In the genomic region with DNA sequence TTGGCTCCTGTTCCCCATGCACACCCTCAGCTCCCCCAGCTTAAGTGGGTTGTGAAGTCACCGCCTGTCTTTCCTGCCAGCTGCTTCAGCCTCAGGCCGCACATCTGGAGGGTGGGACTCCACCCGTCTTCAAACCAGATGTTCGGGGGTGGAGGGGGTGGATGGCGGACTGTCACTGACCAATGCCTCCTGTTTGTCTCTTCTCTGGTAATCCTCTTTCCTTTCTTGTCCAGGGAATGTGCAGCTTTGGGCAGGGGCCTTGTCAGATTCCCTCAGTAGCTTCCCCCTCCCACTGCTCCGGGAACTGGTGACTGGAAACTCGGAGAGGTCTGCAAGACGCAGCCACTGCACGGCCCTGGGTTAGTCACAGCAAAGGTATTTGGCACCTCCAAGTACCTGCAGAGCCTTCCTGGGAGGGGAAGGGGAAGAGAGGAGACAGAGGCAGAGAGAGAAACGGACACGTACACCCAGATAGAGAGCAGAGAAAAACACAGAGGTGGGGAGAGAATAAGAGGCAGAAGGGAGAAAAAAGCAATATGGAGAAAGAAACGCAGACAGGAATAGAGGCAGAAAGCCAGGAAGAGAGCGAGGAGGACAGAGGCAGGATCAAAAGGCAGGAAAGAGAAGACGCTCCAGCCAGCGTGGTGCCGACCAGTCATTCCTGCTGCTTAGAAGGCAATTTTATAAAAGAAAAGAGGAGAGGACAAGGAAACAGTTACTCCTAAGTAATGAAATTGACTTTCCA, we compare ENCODE assay signal across 10 cellular contexts. TPM values are rescaled to one million over a fixed set of nuclear protein-coding genes. Genes with fewer than 3 reads are reported as not detected.
A peak's percentile ranks its signal among the peaks of the same experiment; 100 is the strongest.
DNase-seq lines count a peak whose midpoint lies in the region; ATAC-seq and TF ChIP-seq lines count a peak whose summit lies in the region.
"Had no signal": no experiment of that assay in that cellular context is flagged by ENCODE, and none has a peak within 500 bp of the region (broad histone marks: within the 10 kb centered on the region; RNA-seq: fewer than 3 reads in every experiment).

No MANE protein-coding gene starts in this region.

- peak; percentile 78 for DNase-seq in GM03348 (ENCODE audit: low spot score)
- DNase-seq in astrocyte of the spinal cord (ENCODE audit: low read depth, low spot score) = peak; percentile 52
- DNase-seq in left ventricle myocardium inferior = peak; percentile 74
- peak; percentile 30 for DNase-seq in prostate gland (ENCODE audit: low spot score)
- no peak for DNase-seq in activated naive CD4-positive, alpha-beta T cell treated with anti-CD3 and anti-CD28 coated beads, Interleukin-2, amount 50 U/mL, for 72 hours (ENCODE audit: low spot score in 2 of 2)
- DNase-seq in T-helper 2 cell = no peak
- DNase-seq in NCI-H2196 treated with DMSO at 0.1 percent for 48 hours (lab: John Stamatoyannopoulos, UW; ENCODE audit: unreplicated experiment) = no peak
- DNase-seq: CD8-positive, alpha-beta T cell had no signal

- no peaks in the 10 kb centered on the region for H3K9me3 ChIP-seq in left ventricle myocardium inferior (replicated peaks)
- no peaks in the 10 kb centered on the region for H3K9me3 ChIP-seq in prostate gland

- in situ Hi-C loops in astrocyte of the spinal cord (cut with HindIII; ENCODE audit: low sequenced_read_pairs) = no loop called here

- TF ChIP-seq CTCF in astrocyte of the spinal cord (IDR thresholded peaks at IDR 0.05; ENCODE audit: low read depth, low read length) (no peak), left ventricle myocardium inferior (IDR thresholded peaks at IDR 0.05; ENCODE audit: borderline replicate concordance) (no peak), prostate gland (IDR thresholded peaks at IDR 0.05) (no peak)

- peak overlapping the region; percentile 79 for H3K27ac ChIP-seq in left ventricle myocardium inferior (replicated peaks)
- H3K27ac ChIP-seq in prostate gland = peak overlapping the region in 1 of 2 donors; percentile 5

- no peaks in the 10 kb centered on the region for H3K36me3 Mint-ChIP-seq in activated naive CD4-positive, alpha-beta T cell treated with anti-CD3 and anti-CD28 coated beads, Interleukin-2, amount 50 U/mL, for 72 hours
- H3K36me3 Mint-ChIP-seq: CD8-positive, alpha-beta T cell had no signal

- no peak for TF ChIP-seq POLR2A in prostate gland (IDR thresholded peaks at IDR 0.05)

- H3K27ac Mint-ChIP-seq in activated naive CD4-positive, alpha-beta T cell treated with anti-CD3 and anti-CD28 coated beads, Interleukin-2, amount 50 U/mL, for 72 hours = no peak overlapping the region
- H3K27ac Mint-ChIP-seq: CD8-positive, alpha-beta T cell had no signal

- WGBS in prostate gland = 19% methylated on average over 16 of the region's 16 CpGs

- ATAC-seq in activated naive CD4-positive, alpha-beta T cell treated with anti-CD3 and anti-CD28 coated beads, Interleukin-2, amount 50 U/mL, for 72 hours = no peak
- no peak for ATAC-seq in GM21723 (IDR thresholded peaks at IDR 0.05; ENCODE audit: unreplicated experiment)
- ATAC-seq: CD8-positive, alpha-beta T cell had no signal

- no peaks in the 10 kb centered on the region for H3K9me3 Mint-ChIP-seq in activated naive CD4-positive, alpha-beta T cell treated with anti-CD3 and anti-CD28 coated beads, Interleukin-2, amount 50 U/mL, for 72 hours
- H3K9me3 Mint-ChIP-seq: CD8-positive, alpha-beta T cell; neural crest cell had no signal

- no peaks in the 10 kb centered on the region for H3K36me3 ChIP-seq in left ventricle myocardium inferior
- no peaks in the 10 kb centered on the region for H3K36me3 ChIP-seq in prostate gland

- H3K4me1 ChIP-seq in left ventricle myocardium inferior (peaks cover 30% of the 10 kb centered on the region), prostate gland (replicated peaks) (no peaks in the 10 kb centered on the region)

- H3K4me3 ChIP-seq in astrocyte of the spinal cord (ENCODE audit: low read depth, low read length) (no peak overlapping the region), left ventricle myocardium inferior (peak overlapping the region; percentile 5), prostate gland (no peak overlapping the region)

- no peaks in the 10 kb centered on the region for H3K27me3 ChIP-seq in left ventricle myocardium inferior (ENCODE audit: low read depth)
- no peaks in the 10 kb centered on the region for H3K27me3 ChIP-seq in prostate gland (replicated peaks; ENCODE audit: insufficient read depth)

- intact Hi-C loops in left ventricle myocardium inferior (cut with micrococcal nuclease) (no loop called here), prostate gland (cut with DNase I) (no loop called here)

RNA-seq across cellular contexts. Expression of gene TIMP3, which starts 56.1 kb away (rescaled TPM):
- 250 TPM for total RNA-seq in left ventricle myocardium inferior
- 100 to 1,000 TPM; 148 to 397 TPM for total RNA-seq in prostate gland
- not detected for total RNA-seq in activated naive CD4-positive, alpha-beta T cell treated with anti-CD3 and anti-CD28 coated beads, Interleukin-2, amount 50 U/mL, for 72 hours
- total RNA-seq: CD8-positive, alpha-beta T cell had no signal

Comparison
In these comparisons a context has a peak if more than half of its experiments do, and no peak if none do; other contexts are left out.
1. DNase-seq: peak in GM03348 (single experiment), astrocyte of the spinal cord (single experiment), left ventricle myocardium inferior (single experiment) and prostate gland (single experiment); none in activated naive CD4-positive, alpha-beta T cell treated with anti-CD3 and anti-CD28 coated beads, Interleukin-2, amount 50 U/mL, for 72 hours (0 of 2), T-helper 2 cell (0 of 5) and NCI-H2196 treated with DMSO at 0.1 percent for 48 hours (single experiment).
2. RNA of gene TIMP3, which starts 56.1 kb away (total RNA-seq): 148 to 397 TPM in prostate gland and 250 TPM in left ventricle myocardium inferior (single experiment); not detected in activated naive CD4-positive, alpha-beta T cell treated with anti-CD3 and anti-CD28 coated beads, Interleukin-2, amount 50 U/mL, for 72 hours; every median in the first group is over 100 times any median in the second.